33 cellular contexts compared by ENCODE assay signal in genomic region chr10:7559447-7559846, GRCh38.
"Had no signal": no experiment of that assay in that cellular context is flagged by ENCODE, and none has a peak within 500 bp of the region (broad histone marks: within the 10 kb centered on the region; RNA-seq: fewer than 3 reads in every experiment).

No MANE protein-coding gene starts in this region.

- DNase-seq: activated CD4-positive, alpha-beta T cell treated with anti-CD3 and anti-CD28 coated beads for 36 hours; activated CD4-positive, alpha-beta T cell treated with anti-CD3 and anti-CD28 coated beads, Interleukin-2, amount 50 U/mL, for 4 hours; activated CD4-positive, CD25-positive, alpha-beta regulatory T cell; activated CD8-positive, alpha-beta memory T cell treated with anti-CD3 and anti-CD28 coated beads for 24 hours; activated CD8-positive, alpha-beta memory T cell treated with anti-CD3 and anti-CD28 coated beads, Interleukin-2, amount 50 U/mL, for 4 hours; activated effector memory CD4-positive, alpha-beta T cell treated with anti-CD3 and anti-CD28 coated beads, Interleukin-2, amount 50 U/mL, for 16 hours; activated naive CD4-positive, alpha-beta T cell treated with anti-CD3 and anti-CD28 coated beads for 36 hours; activated naive CD8-positive, alpha-beta T cell treated with anti-CD3 and anti-CD28 coated beads for 36 hours; activated T-cell treated with anti-CD3 and anti-CD28 coated beads, Interleukin-2, amount 50 U/mL, for 1 hour; caudate nucleus; foreskin keratinocyte; heart left ventricle; hypothalamus; immature natural killer cell; naive B cell; pancreas; retina; small intestine; stimulated activated CD4-positive, alpha-beta T cell treated with anti-CD3 and anti-CD28 coated beads, Interleukin-1b, Interleukin-23, amount 100 ng/mL, for 48 hours; stimulated activated CD4-positive, alpha-beta T cell treated with anti-CD3 and anti-CD28 coated beads, Interleukin-4, amount 100 ng/mL, for 4 hours; stimulated activated CD8-positive, alpha-beta memory T cell treated with anti-CD3 and anti-CD28 coated beads, Interleukin-4, amount 100 ng/mL, for 48 hours; stimulated activated naive B cell treated with anti-CD40 and anti-IgM and Interleukin-4, amounts not matched to agents 10 μg/mL and 1 μg/mL and 100 μg/mL, for 72 hours; T-helper 1 cell had no signal

- H3K4me1 Mint-ChIP-seq: activated CD4-positive, alpha-beta T cell treated with anti-CD3 and anti-CD28 coated beads for 36 hours; activated naive CD8-positive, alpha-beta T cell treated with anti-CD3 and anti-CD28 coated beads for 36 hours; immature natural killer cell; stimulated activated naive B cell treated with anti-CD40 and anti-IgM and Interleukin-4, amounts not matched to agents 10 μg/mL and 1 μg/mL and 100 μg/mL, for 72 hours had no signal

- H3K27me3 Mint-ChIP-seq: activated naive CD8-positive, alpha-beta T cell treated with anti-CD3 and anti-CD28 coated beads for 36 hours had no signal

- ATAC-seq: activated CD4-positive, alpha-beta T cell treated with anti-CD3 and anti-CD28 coated beads for 36 hours; esophagus mucosa; foreskin keratinocyte; heart left ventricle; pancreas; sciatic nerve; stimulated activated naive B cell treated with anti-CD40 and anti-IgM and Interleukin-4, amounts not matched to agents 10 μg/mL and 1 μg/mL and 100 μg/mL, for 72 hours had no signal

- H3K4me3 ChIP-seq: ascending aorta, heart left ventricle, pancreas, prostate gland, suprapubic skin, tibial nerve had no signal

- H3K36me3 ChIP-seq: ascending aorta, pancreas, prostate gland, suprapubic skin, tibial nerve had no signal

- H3K27me3 ChIP-seq: ascending aorta, heart left ventricle, pancreas, suprapubic skin, tibial nerve had no signal

- FAIRE-seq: small intestine, urothelium cell line had no signal

- H3K4me3 Mint-ChIP-seq: activated CD4-positive, alpha-beta T cell treated with anti-CD3 and anti-CD28 coated beads for 36 hours; activated naive CD4-positive, alpha-beta T cell treated with anti-CD3 and anti-CD28 coated beads for 36 hours; activated naive CD8-positive, alpha-beta T cell treated with anti-CD3 and anti-CD28 coated beads for 36 hours; activated T-helper 1 cell treated with anti-CD3 and anti-CD28 coated beads, Interleukin-12 subunit alpha, Interleukin-12 subunit beta, Interleukin-2, Interleukin-4 antibody, amounts not matched to agents 30 ng/mL and 10 ng/mL and 1 ng/mL, durations not matched to agents 14 hours and 24 hours and 36 hours; immature natural killer cell; mesothelial cell of epicardium; naive B cell; stimulated activated naive B cell treated with anti-CD40 and anti-IgM and Interleukin-4, amounts not matched to agents 10 μg/mL and 1 μg/mL and 100 μg/mL, for 72 hours; T-helper 2 cell treated with Interferon-gamma antibody and Interleukin-4, amounts not matched to agents 5 μg/mL and 100 μg/mL, for 36 hours had no signal

- H3K27ac ChIP-seq: foreskin keratinocyte, suprapubic skin, tibial nerve had no signal

- H3K36me3 Mint-ChIP-seq: activated naive CD8-positive, alpha-beta T cell treated with anti-CD3 and anti-CD28 coated beads for 36 hours; immature natural killer cell; mesothelial cell of epicardium; naive B cell; stimulated activated naive B cell treated with anti-CD40 and anti-IgM and Interleukin-4, amounts not matched to agents 10 μg/mL and 1 μg/mL and 100 μg/mL, for 72 hours had no signal

- H3K4me1 ChIP-seq: foreskin keratinocyte had no signal

- H3K27ac Mint-ChIP-seq: activated CD4-positive, alpha-beta T cell treated with anti-CD3 and anti-CD28 coated beads for 36 hours; activated naive CD4-positive, alpha-beta T cell treated with anti-CD3 and anti-CD28 coated beads for 36 hours; activated naive CD8-positive, alpha-beta T cell treated with anti-CD3 and anti-CD28 coated beads for 36 hours; activated T-helper 1 cell treated with anti-CD3 and anti-CD28 coated beads, Interleukin-12 subunit alpha, Interleukin-12 subunit beta, Interleukin-2, Interleukin-4 antibody, amounts not matched to agents 30 ng/mL and 10 ng/mL and 1 ng/mL, durations not matched to agents 14 hours and 24 hours and 36 hours; immature natural killer cell; mesothelial cell of epicardium; naive B cell; stimulated activated naive B cell treated with anti-CD40 and anti-IgM and Interleukin-4, amounts not matched to agents 10 μg/mL and 1 μg/mL and 100 μg/mL, for 72 hours; T-helper 2 cell treated with Interferon-gamma antibody and Interleukin-4, amounts not matched to agents 5 μg/mL and 100 μg/mL, for 36 hours had no signal

- H3K9me3 Mint-ChIP-seq: activated naive CD4-positive, alpha-beta T cell treated with anti-CD3 and anti-CD28 coated beads for 36 hours; activated naive CD8-positive, alpha-beta T cell treated with anti-CD3 and anti-CD28 coated beads for 36 hours; activated T-helper 1 cell treated with anti-CD3 and anti-CD28 coated beads, Interleukin-12 subunit alpha, Interleukin-12 subunit beta, Interleukin-2, Interleukin-4 antibody, amounts not matched to agents 30 ng/mL and 10 ng/mL and 1 ng/mL, durations not matched to agents 14 hours and 24 hours and 36 hours; immature natural killer cell; mesothelial cell of epicardium; naive B cell; stimulated activated naive B cell treated with anti-CD40 and anti-IgM and Interleukin-4, amounts not matched to agents 10 μg/mL and 1 μg/mL and 100 μg/mL, for 72 hours; T-helper 2 cell treated with Interferon-gamma antibody and Interleukin-4, amounts not matched to agents 5 μg/mL and 100 μg/mL, for 36 hours had no signal

- H3K9me3 ChIP-seq: ascending aorta, heart left ventricle, pancreas, prostate gland, suprapubic skin, tibial nerve had no signal
